21 cellular contexts compared by ENCODE assay signal in the genomic region with DNA sequence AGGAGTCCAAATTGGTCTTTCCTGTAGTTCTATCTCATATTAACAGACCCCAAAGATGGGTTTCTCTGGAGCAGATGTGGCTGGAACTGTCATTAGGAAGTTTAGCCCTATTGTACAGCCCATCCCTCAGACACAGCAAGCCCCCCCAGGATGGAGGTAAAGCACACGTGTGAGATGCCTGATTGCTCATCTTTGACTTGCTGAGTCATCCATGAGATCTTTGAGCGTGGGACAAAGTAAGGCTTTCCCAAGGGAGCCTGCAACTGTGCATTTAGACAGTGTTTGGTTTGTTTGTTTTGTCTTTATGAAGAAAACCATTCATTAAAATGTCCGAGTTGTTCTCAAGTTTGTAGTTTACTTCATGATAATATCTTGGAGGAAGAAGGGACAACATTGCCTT.
"Had no signal": no experiment of that assay in that cellular context is flagged by ENCODE, and none has a peak within 500 bp of the region (broad histone marks: within the 10 kb centered on the region; RNA-seq: fewer than 3 reads in every experiment).

No MANE protein-coding gene starts in this region.

- H3K27ac Mint-ChIP-seq: activated CD4-positive, alpha-beta memory T cell treated with anti-CD3 and anti-CD28 coated beads for 36 hours; activated CD4-positive, alpha-beta T cell treated with anti-CD3 and anti-CD28 coated beads for 36 hours; activated CD8-positive, alpha-beta memory T cell treated with anti-CD3 and anti-CD28 coated beads, Interleukin-2, amount 10 ng/mL, durations not matched to agents 7 days and 5 days; activated T-helper 2 cell treated with anti-CD3 and anti-CD28 coated beads, Interferon-gamma antibody, Interleukin-2, Interleukin-4, amounts not matched to agents 10 μg/mL and 5 μg/mL and 100 μg/mL, durations not matched to agents 14 hours and 24 hours and 36 hours; naive B cell; T-helper 1 cell treated with Interleukin-12 subunit alpha and Interleukin-12 subunit beta and Interleukin-4 antibody, amounts not matched to agents 30 μg/mL and 1 μg/mL, for 36 hours had no signal

- H3K9me3 Mint-ChIP-seq: activated CD4-positive, alpha-beta memory T cell treated with anti-CD3 and anti-CD28 coated beads for 36 hours; activated T-helper 2 cell treated with anti-CD3 and anti-CD28 coated beads, Interferon-gamma antibody, Interleukin-2, Interleukin-4, amounts not matched to agents 10 μg/mL and 5 μg/mL and 100 μg/mL, durations not matched to agents 14 hours and 24 hours and 36 hours; T-helper 1 cell treated with Interleukin-12 subunit alpha and Interleukin-12 subunit beta and Interleukin-4 antibody, amounts not matched to agents 30 μg/mL and 1 μg/mL, for 36 hours had no signal

- DNase-seq: activated CD4-positive, alpha-beta memory T cell treated with anti-CD3 and anti-CD28 coated beads for 36 hours; activated CD4-positive, alpha-beta T cell treated with anti-CD3 and anti-CD28 coated beads for 36 hours; activated CD8-positive, alpha-beta memory T cell treated with anti-CD3 and anti-CD28 coated beads, Interleukin-2, amount 10 ng/mL, durations not matched to agents 7 days and 5 days; activated naive CD4-positive, alpha-beta T cell treated with anti-CD3 and anti-CD28 coated beads, Interleukin-2, amount 50 U/mL, for 16 hours; activated T-cell treated with anti-CD3 and anti-CD28 coated beads, Interleukin-2, amount 50 U/mL, for 1 hour; adrenal gland; central memory CD4-positive, alpha-beta T cell; cortex of kidney; effector CD4-positive, alpha-beta T cell; heart right ventricle; naive B cell; ovary; spleen; stomach; testis; upper lobe of left lung had no signal

- H3K4me1 ChIP-seq: adrenal gland, gastroesophageal sphincter, heart right ventricle, spleen, stomach, testis, upper lobe of left lung had no signal

- H3K9me3 ChIP-seq: adrenal gland, gastroesophageal sphincter, heart right ventricle, ovary, spleen, stomach, testis, upper lobe of left lung had no signal

- H3K4me1 Mint-ChIP-seq: activated CD4-positive, alpha-beta T cell treated with anti-CD3 and anti-CD28 coated beads for 36 hours; activated CD8-positive, alpha-beta memory T cell treated with anti-CD3 and anti-CD28 coated beads, Interleukin-2, amount 10 ng/mL, durations not matched to agents 7 days and 5 days; naive B cell had no signal

- ATAC-seq: activated CD4-positive, alpha-beta T cell treated with anti-CD3 and anti-CD28 coated beads for 36 hours; activated CD8-positive, alpha-beta memory T cell treated with anti-CD3 and anti-CD28 coated beads, Interleukin-2, amount 10 ng/mL, durations not matched to agents 7 days and 5 days; gastroesophageal sphincter; heart right ventricle; sciatic nerve had no signal

- H3K27me3 ChIP-seq: adrenal gland, ovary, testis, upper lobe of left lung had no signal

- FAIRE-seq: islet of Langerhans had no signal

- H3K27me3 Mint-ChIP-seq: activated CD8-positive, alpha-beta memory T cell treated with anti-CD3 and anti-CD28 coated beads, Interleukin-2, amount 10 ng/mL, durations not matched to agents 7 days and 5 days had no signal

- H3K36me3 Mint-ChIP-seq: activated CD4-positive, alpha-beta memory T cell treated with anti-CD3 and anti-CD28 coated beads for 36 hours; activated CD8-positive, alpha-beta memory T cell treated with anti-CD3 and anti-CD28 coated beads, Interleukin-2, amount 10 ng/mL, durations not matched to agents 7 days and 5 days; naive B cell had no signal

- H3K27ac ChIP-seq: adrenal gland, gastroesophageal sphincter, heart right ventricle, ovary, spleen, stomach, testis, upper lobe of left lung had no signal

- H3K4me3 ChIP-seq: adrenal gland, gastroesophageal sphincter, heart right ventricle, ovary, spleen, stomach, testis, upper lobe of left lung had no signal

- H3K36me3 ChIP-seq: adrenal gland, gastroesophageal sphincter, heart right ventricle, ovary, spleen, stomach, upper lobe of left lung had no signal

- H3K4me3 Mint-ChIP-seq: activated CD4-positive, alpha-beta memory T cell treated with anti-CD3 and anti-CD28 coated beads for 36 hours; activated CD4-positive, alpha-beta T cell treated with anti-CD3 and anti-CD28 coated beads for 36 hours; activated CD8-positive, alpha-beta memory T cell treated with anti-CD3 and anti-CD28 coated beads, Interleukin-2, amount 10 ng/mL, durations not matched to agents 7 days and 5 days; naive B cell; T-helper 1 cell treated with Interleukin-12 subunit alpha and Interleukin-12 subunit beta and Interleukin-4 antibody, amounts not matched to agents 30 μg/mL and 1 μg/mL, for 36 hours had no signal
